In genomic region chr3:37189109-37189508, GRCh38 we compare ENCODE assay signal across 23 cellular contexts. TPM values are rescaled to one million over a fixed set of nuclear protein-coding genes. Genes with fewer than 3 reads are reported as not detected.
DNase-seq lines count a peak whose midpoint lies in the region; ATAC-seq and TF ChIP-seq lines count a peak whose summit lies in the region.
"Had no signal": no experiment of that assay in that cellular context is flagged by ENCODE, and none has a peak within 500 bp of the region (broad histone marks: within the 10 kb centered on the region; RNA-seq: fewer than 3 reads in every experiment).

No MANE protein-coding gene starts in this region.

- ATAC-seq in left cardiac atrium (no peak), HG03442 (IDR thresholded peaks at IDR 0.05; ENCODE audit: unreplicated experiment) (peak; percentile 59), PC-3 (no peak)
- ATAC-seq: A549 had no signal

- no peak overlapping the region for H3K4me2 ChIP-seq in PC-3 (ENCODE audit: low read length)
- H3K4me2 ChIP-seq: A549; BLaER1 treated with 17β-estradiol and CSF1 and Interleukin-3, amounts not matched to agents 10 nM and 100 nM had no signal

- H3K79me2 ChIP-seq in PC-3 (ENCODE audit: low read length), result no peaks in the 10 kb centered on the region

- no peaks in the 10 kb centered on the region for H3K9me2 ChIP-seq in PC-3 (replicated peaks; ENCODE audit: low read length)

- H3K9me3 ChIP-seq in right atrium auricular region, result no peaks in the 10 kb centered on the region
- H3K9me3 ChIP-seq in PC-3 (ENCODE audit: low read length), result no peaks in the 10 kb centered on the region
- H3K9me3 ChIP-seq: A549; BE2C; BLaER1 treated with 17β-estradiol and CSF1 and Interleukin-3, amounts not matched to agents 10 nM and 100 nM; HAP-1 had no signal

- peaks cover 18% of the 10 kb centered on the region for H3K4me1 Mint-ChIP-seq in nephron progenitor cell
- no peaks in the 10 kb centered on the region for H3K4me1 Mint-ChIP-seq in activated T-cell treated with anti-CD3 and anti-CD28 coated beads, Interleukin-2, amount 50 U/mL, for 24 hours (ENCODE audit: low read depth)
- H3K4me1 Mint-ChIP-seq: CD4-positive, alpha-beta memory T cell had no signal

- no peak overlapping the region for H2AFZ ChIP-seq in PC-3 (ENCODE audit: low read length)

- peaks cover 0 to 3% of the 10 kb centered on the region in 2 donors for H3K4me1 ChIP-seq in right atrium auricular region
- H3K4me1 ChIP-seq in PC-3 (ENCODE audit: insufficient read depth, low read length), result peaks cover 10% of the 10 kb centered on the region
- H3K4me1 ChIP-seq: BE2C; BLaER1 treated with 17β-estradiol and CSF1 and Interleukin-3, amounts not matched to agents 10 nM and 100 nM; HAP-1 had no signal

- intact Hi-C loops in left cardiac atrium (cut with DNase I) (no loop called here), PC-3 (cut with micrococcal nuclease) (no loop called here)

- H3K9ac ChIP-seq in PC-3 (ENCODE audit: low read length), result no peak overlapping the region
- H3K9ac ChIP-seq: BLaER1 treated with 17β-estradiol and CSF1 and Interleukin-3, amounts not matched to agents 10 nM and 100 nM had no signal

- H3K36me3 Mint-ChIP-seq in nephron progenitor cell (ENCODE audit: low read depth), result peaks cover 7% of the 10 kb centered on the region
- H3K36me3 Mint-ChIP-seq in activated T-cell treated with anti-CD3 and anti-CD28 coated beads, Interleukin-2, amount 50 U/mL, for 24 hours (ENCODE audit: low read depth), result no peaks in the 10 kb centered on the region
- H3K36me3 Mint-ChIP-seq: CD14-positive monocyte; CD4-positive, alpha-beta memory T cell had no signal

- POLR2A ChIA-PET in PC-3 (lab: Charles Lee; ENCODE audit: unreplicated experiment), result no interaction called here

- H3K27ac Mint-ChIP-seq in nephron progenitor cell, result peak overlapping the region; percentile 77
- no peak overlapping the region for H3K27ac Mint-ChIP-seq in activated T-cell treated with anti-CD3 and anti-CD28 coated beads, Interleukin-2, amount 50 U/mL, for 24 hours
- H3K27ac Mint-ChIP-seq: CD4-positive, alpha-beta memory T cell; HFFc6 had no signal

- H3K9me3 Mint-ChIP-seq in nephron progenitor cell, result peaks cover 6% of the 10 kb centered on the region
- no peaks in the 10 kb centered on the region for H3K9me3 Mint-ChIP-seq in activated T-cell treated with anti-CD3 and anti-CD28 coated beads, Interleukin-2, amount 50 U/mL, for 24 hours
- H3K9me3 Mint-ChIP-seq: CD14-positive monocyte; CD4-positive, alpha-beta memory T cell; HFFc6 had no signal

- no peaks in the 10 kb centered on the region for H3K27me3 Mint-ChIP-seq in nephron progenitor cell (ENCODE audit: low read depth, poor library complexity)
- no peaks in the 10 kb centered on the region for H3K27me3 Mint-ChIP-seq in activated T-cell treated with anti-CD3 and anti-CD28 coated beads, Interleukin-2, amount 50 U/mL, for 24 hours

- BruUV-seq in PC-3 (replicated peaks; lab: Mats Ljungman, UMichigan), result no TSS peak

- H3K4me3 Mint-ChIP-seq in nephron progenitor cell, result no peak overlapping the region
- no peak overlapping the region for H3K4me3 Mint-ChIP-seq in activated T-cell treated with anti-CD3 and anti-CD28 coated beads, Interleukin-2, amount 50 U/mL, for 24 hours
- H3K4me3 Mint-ChIP-seq: CD14-positive monocyte; CD4-positive, alpha-beta memory T cell; HFFc6 had no signal

- H4K20me1 ChIP-seq in PC-3 (ENCODE audit: low read length), result no peaks in the 10 kb centered on the region
- H4K20me1 ChIP-seq: BLaER1 treated with 17β-estradiol and CSF1 and Interleukin-3, amounts not matched to agents 10 nM and 100 nM had no signal

- DNase-seq in right atrium auricular region (ENCODE audit: low spot score), result peak; percentile 1
- no peak for DNase-seq in left cardiac atrium
- no peak for DNase-seq in nephron progenitor cell
- DNase-seq in activated T-cell treated with anti-CD3 and anti-CD28 coated beads, Interleukin-2, amount 50 U/mL, for 24 hours, result no peak
- no peak for DNase-seq in PC-3
- DNase-seq in CD1c-positive myeloid dendritic cell (ENCODE audit: extremely low spot score), result no peak
- DNase-seq: 8988T; ACHN; AML-193; BE2C; Calu3; CD4-positive, alpha-beta memory T cell; COR-L47; DMS53; DMS79 treated with DMSO at 0.1 percent for 48 hours; GF-D8; GOT3; HFFc6 had no signal

- CTCF ChIA-PET in PC-3 (lab: Charles Lee), result no interaction called here

- H3K27ac ChIP-seq in right atrium auricular region, result no peak overlapping the region
- H3K27ac ChIP-seq in PC-3 (ENCODE audit: low read length), result no peak overlapping the region
- H3K27ac ChIP-seq: A549; BLaER1 treated with 17β-estradiol and CSF1 and Interleukin-3, amounts not matched to agents 10 nM and 100 nM had no signal

- H3F3A ChIP-seq in PC-3 (ENCODE audit: low read length, unreplicated experiment), result peaks cover 3% of the 10 kb centered on the region

- H3K4me3 ChIP-seq in right atrium auricular region (no peak overlapping the region), PC-3 (ENCODE audit: low read length) (no peak overlapping the region)
- H3K4me3 ChIP-seq: A549; BLaER1 treated with 17β-estradiol and CSF1 and Interleukin-3, amounts not matched to agents 10 nM and 100 nM; HAP-1 had no signal

- TF ChIP-seq CTCF in right atrium auricular region (IDR thresholded peaks at IDR 0.05) (no peak), nephron progenitor cell (IDR thresholded peaks at IDR 0.05) (no peak), PC-3 (conservative IDR thresholded peaks at IDR 0.05; ENCODE audit: low read depth, low read length) (no peak)

- no peaks in the 10 kb centered on the region for H3K36me3 ChIP-seq in right atrium auricular region
- H3K36me3 ChIP-seq in PC-3 (ENCODE audit: low read depth, low read length), result no peaks in the 10 kb centered on the region
- H3K36me3 ChIP-seq: BE2C; BLaER1 treated with 17β-estradiol and CSF1 and Interleukin-3, amounts not matched to agents 10 nM and 100 nM; HAP-1 had no signal

- H3K27me3 ChIP-seq in right atrium auricular region (no peaks in the 10 kb centered on the region), PC-3 (ENCODE audit: low read length) (no peaks in the 10 kb centered on the region)
- H3K27me3 ChIP-seq: BE2C; BLaER1 treated with 17β-estradiol and CSF1 and Interleukin-3, amounts not matched to agents 10 nM and 100 nM had no signal

RNA-seq across cellular contexts. Expression of gene LRRFIP2, which starts 14.7 kb away (rescaled TPM):
- total RNA-seq in right atrium auricular region, result 100 to 1,000 TPM in 1 of 2 donors, 10 to 100 TPM in 1; 82.3 to 142 TPM
- total RNA-seq in left cardiac atrium, result 100 to 1,000 TPM; 107 to 116 TPM
- total RNA-seq in PC-3 (2014; rRNA removed), result 54.7 and 69.1 TPM in 2 replicates

RNA-seq across cellular contexts. Expression of gene GOLGA4, which starts 54.0 kb away (rescaled TPM):
- total RNA-seq in right atrium auricular region (100 to 1,000 TPM in 1 of 2 donors, 10 to 100 TPM in 1; 96.3 to 144 TPM), left cardiac atrium (100 to 1,000 TPM; 146 to 170 TPM), PC-3 (2014; rRNA removed) (55.9 and 66.1 TPM in 2 replicates)
